ENCODE assay signal across 30 cellular contexts in the genomic region with DNA sequence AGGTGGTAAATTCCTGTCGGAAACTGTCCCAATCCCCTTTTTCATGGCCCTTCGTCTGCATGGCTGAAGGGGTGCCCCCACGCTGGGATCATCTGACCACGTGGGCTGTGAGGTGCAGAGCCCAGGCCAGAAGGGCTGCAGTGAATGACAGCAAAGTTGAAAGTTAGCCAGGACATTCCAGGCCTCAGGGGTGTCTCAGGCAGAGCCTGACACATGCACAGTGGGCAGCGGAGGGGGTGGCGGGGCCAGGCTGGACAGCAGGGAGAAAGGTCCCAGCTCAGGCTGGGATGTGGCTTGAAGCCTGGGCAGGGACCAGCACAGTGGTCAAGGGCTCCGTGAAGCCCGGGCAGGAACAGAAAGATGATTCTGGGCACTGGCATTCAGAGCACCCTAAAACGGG. TPM values are rescaled to one million over a fixed set of nuclear protein-coding genes. Genes with fewer than 3 reads are reported as not detected.
DNase-seq lines count a peak whose midpoint lies in the region; ATAC-seq, FAIRE-seq and TF ChIP-seq lines count a peak whose summit lies in the region.
"Had no signal": no experiment of that assay in that cellular context is flagged by ENCODE, and none has a peak within 500 bp of the region (broad histone marks: within the 10 kb centered on the region; RNA-seq: fewer than 3 reads in every experiment).

No MANE protein-coding gene starts in this region.

- H3K4me3 ChIP-seq in right cardiac atrium (ENCODE audit: low read length) (no peak overlapping the region), right atrium auricular region (no peak overlapping the region), HepG2 (replicated peaks in 1 of 3; ENCODE audit: insufficient read depth in 1 of 3, low read depth in 2 of 3, low read length in 3 of 3) (no peak overlapping the region)
- H3K4me3 ChIP-seq: BLaER1, GM12878 had no signal

- intact Hi-C loops in Right ventricle myocardium superior (cut with DNase I): no loop called here
- intact Hi-C loops in right cardiac atrium (cut with DNase I): no loop called here
- intact Hi-C loops in left ventricle myocardium superior (cut with micrococcal nuclease): no loop called here
- intact Hi-C loops in HepG2 (cut with micrococcal nuclease; ENCODE audit: unreplicated experiment): no loop called here

- POLR2A ChIA-PET in HepG2 (lab: Yijun Ruan, JAX): no interaction called here

- H3K9ac ChIP-seq in HepG2 (ENCODE audit: insufficient read depth, low read depth, low read length): no peak overlapping the region
- H3K9ac ChIP-seq: BLaER1 had no signal

- H3K4me1 ChIP-seq in right cardiac atrium (ENCODE audit: control insufficient read depth, insufficient read depth, low read length) (no peaks in the 10 kb centered on the region), right atrium auricular region (no peaks in the 10 kb centered on the region), HepG2 (ENCODE audit: insufficient read depth, low read length) (no peaks in the 10 kb centered on the region)
- H3K4me1 ChIP-seq: BE2C had no signal

- no peaks in the 10 kb centered on the region for H3K79me2 ChIP-seq in HepG2 (ENCODE audit: insufficient read depth, low read length)

- H3K27ac ChIP-seq in right cardiac atrium (ENCODE audit: low read length): no peak overlapping the region
- no peak overlapping the region for H3K27ac ChIP-seq in right atrium auricular region
- H3K27ac ChIP-seq in HepG2 (ENCODE audit: extremely low read length, insufficient read depth, low read length): no peak overlapping the region
- H3K27ac ChIP-seq: BLaER1 had no signal

- no peaks in the 10 kb centered on the region for H3K9me3 ChIP-seq in right cardiac atrium (ENCODE audit: control insufficient read depth, low read length)
- no peaks in the 10 kb centered on the region for H3K9me3 ChIP-seq in right atrium auricular region
- no peaks in the 10 kb centered on the region for H3K9me3 ChIP-seq in HepG2 (ENCODE audit: low read length)
- H3K9me3 ChIP-seq: BE2C, BLaER1 had no signal

- FAIRE-seq in HepG2 (lab: Jason Lieb, UNC): no peak
- FAIRE-seq: A204.1, GM12878, GM12892, GM18507 had no signal

- TF ChIP-seq POLR2A in HepG2 (IDR thresholded peaks at IDR 0.05; ENCODE audit: insufficient read depth in 1 of 2, low read depth in 2 of 2, low read length in 2 of 2): no peak

- TF ChIP-seq CTCF in right atrium auricular region (IDR thresholded peaks at IDR 0.05) (no peak), HepG2 (CRISPR knock-in tag; IDR thresholded peaks at IDR 0.05) (no peak)

- H3K4me2 ChIP-seq in HepG2 (ENCODE audit: low read depth, low read length): no peak overlapping the region
- H3K4me2 ChIP-seq: BLaER1 had no signal

- H4K20me1 ChIP-seq in HepG2 (ENCODE audit: insufficient read depth, low read length): 0 out of 2 replicates have a peak, but pooled peaks cover 2% of the 10 kb centered on the region
- H4K20me1 ChIP-seq: BLaER1 had no signal

- TF ChIP-seq EP300 in HepG2 (IDR thresholded peaks at IDR 0.05; ENCODE audit: low read depth in 2 of 2, low read length in 2 of 2) (no peak), HepG2 (CRISPR knock-in tag; IDR thresholded peaks at IDR 0.05; ENCODE audit: borderline replicate concordance) (no peak)

- in situ Hi-C loops in HepG2 (cut with HindIII; ENCODE audit: extremely low pct_ligation_motif_present, low pct_unique_long_range_greater_than_20kb): no loop called here

- CTCF ChIA-PET in HepG2 (lab: Yijun Ruan, JAX; ENCODE audit: low intra/inter-chr PET ratio, low total read pairs): no interaction called here

- H3K27me3 ChIP-seq in right cardiac atrium (ENCODE audit: control insufficient read depth, insufficient read depth): no peaks in the 10 kb centered on the region
- H3K27me3 ChIP-seq in right atrium auricular region: no peaks in the 10 kb centered on the region
- H3K27me3 ChIP-seq in HepG2 (ENCODE audit: control insufficient read depth in 1 of 2, insufficient read depth in 2 of 2, low read length in 2 of 2): peaks cover 2 to 17% of the 10 kb centered on the region in 2 experiments; a peak in 3 of 5 replicates
- H3K27me3 ChIP-seq: BE2C, BLaER1 had no signal

- no peak overlapping the region for H2AFZ ChIP-seq in HepG2 (ENCODE audit: low read length)

- DNase-seq in Right ventricle myocardium superior: no peak
- DNase-seq in right cardiac atrium: no peak
- no peak for DNase-seq in left ventricle myocardium superior
- no peak for DNase-seq in right atrium auricular region (ENCODE audit: low spot score)
- DNase-seq in midbrain (lab: John Stamatoyannopoulos, UW): peak; percentile 8
- no peak for DNase-seq in HepG2 (ENCODE audit: low spot score)
- DNase-seq: 8988T; ACHN; BE2C; C1 segment of cervical spinal cord; CD4-positive, alpha-beta memory T cell; CD4-positive, CD25-positive, alpha-beta regulatory T cell; CD8-positive, alpha-beta memory T cell; COR-L47; DMS 273 treated with DMSO at 0.1 percent for 48 hours; DMS153; DMS53; DMS79; DND-41; EL; GDM1 had no signal

- WGBS in right cardiac atrium: 62% methylated on average over 9 of the region's 9 CpGs
- 5% methylated on average over 7 of the region's 9 CpGs for WGBS in HepG2 (ENCODE audit: low lambda C conversion rate)

- no peaks in the 10 kb centered on the region for H3K36me3 ChIP-seq in right atrium auricular region
- H3K36me3 ChIP-seq in HepG2 (replicated peaks in 1 of 2; ENCODE audit: control insufficient read depth in 1 of 2, insufficient read depth in 2 of 2, low read length in 2 of 2): no peaks in the 10 kb centered on the region
- H3K36me3 ChIP-seq: BE2C, BLaER1 had no signal

- TF ChIP-seq RAD21 in HepG2 (CRISPR knock-in tag; IDR thresholded peaks at IDR 0.05): no peak

- no TSS peak for BruUV-seq in HepG2 (replicated peaks; lab: Mats Ljungman, UMichigan)

- ATAC-seq in Right ventricle myocardium superior (ENCODE audit: poor library complexity) (peak; percentile 47), right cardiac atrium (no peak), left ventricle myocardium superior (peak; percentile 70), HG03139 (IDR thresholded peaks at IDR 0.05; ENCODE audit: unreplicated experiment) (no peak), HepG2 (no peak)
- ATAC-seq: GM12878 had no signal

TF ChIP-seq in HepG2, 621 proteins besides CTCF, POLR2A, EP300 and RAD21 (continues in another document):
- TF ChIP-seq SIX1 (CRISPR knock-in tag; IDR thresholded peaks at IDR 0.05; ENCODE audit: borderline replicate concordance) (no peak), ZNF672 (CRISPR knock-in tag; IDR thresholded peaks at IDR 0.05) (no peak), ZNF282 (IDR thresholded peaks at IDR 0.05; ENCODE audit: partially characterized antibody) (no peak), CCDC6 (CRISPR knock-in tag; IDR thresholded peaks at IDR 0.05) (no peak), POLR2AphosphoS2 (IDR thresholded peaks at IDR 0.05; ENCODE audit: low read depth, low read length) (no peak), ZNF10 (CRISPR knock-in tag; IDR thresholded peaks at IDR 0.05; ENCODE audit: borderline replicate concordance, low read depth) (no peak), ZNF224 (CRISPR knock-in tag; IDR thresholded peaks at IDR 0.05) (no peak)
- TF ChIP-seq, protein P1, sequence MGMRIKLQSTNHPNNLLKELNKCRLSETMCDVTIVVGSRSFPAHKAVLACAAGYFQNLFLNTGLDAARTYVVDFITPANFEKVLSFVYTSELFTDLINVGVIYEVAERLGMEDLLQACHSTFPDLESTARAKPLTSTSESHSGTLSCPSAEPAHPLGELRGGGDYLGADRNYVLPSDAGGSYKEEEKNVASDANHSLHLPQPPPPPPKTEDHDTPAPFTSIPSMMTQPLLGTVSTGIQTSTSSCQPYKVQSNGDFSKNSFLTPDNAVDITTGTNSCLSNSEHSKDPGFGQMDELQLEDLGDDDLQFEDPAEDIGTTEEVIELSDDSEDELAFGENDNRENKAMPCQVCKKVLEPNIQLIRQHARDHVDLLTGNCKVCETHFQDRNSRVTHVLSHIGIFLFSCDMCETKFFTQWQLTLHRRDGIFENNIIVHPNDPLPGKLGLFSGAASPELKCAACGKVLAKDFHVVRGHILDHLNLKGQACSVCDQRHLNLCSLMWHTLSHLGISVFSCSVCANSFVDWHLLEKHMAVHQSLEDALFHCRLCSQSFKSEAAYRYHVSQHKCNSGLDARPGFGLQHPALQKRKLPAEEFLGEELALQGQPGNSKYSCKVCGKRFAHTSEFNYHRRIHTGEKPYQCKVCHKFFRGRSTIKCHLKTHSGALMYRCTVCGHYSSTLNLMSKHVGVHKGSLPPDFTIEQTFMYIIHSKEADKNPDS (CRISPR knock-in tag; IDR thresholded peaks at IDR 0.05): no peak
- TF ChIP-seq, protein P2, sequence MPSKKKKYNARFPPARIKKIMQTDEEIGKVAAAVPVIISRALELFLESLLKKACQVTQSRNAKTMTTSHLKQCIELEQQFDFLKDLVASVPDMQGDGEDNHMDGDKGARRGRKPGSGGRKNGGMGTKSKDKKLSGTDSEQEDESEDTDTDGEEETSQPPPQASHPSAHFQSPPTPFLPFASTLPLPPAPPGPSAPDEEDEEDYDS (CRISPR knock-in tag; IDR thresholded peaks at IDR 0.05): no peak

RNA-seq across cellular contexts. Expression of a gene that starts 49.6 kb away (rescaled TPM):
- total RNA-seq in Right ventricle myocardium superior (0.91 TPM), right cardiac atrium (1 to 10 TPM in 3 of 4 donors, under 1 TPM in 1; 0.95 to 1.8 (median 1.6) TPM), left ventricle myocardium superior (0.62 TPM), right atrium auricular region (under 1 TPM; 0.30 to 0.55 TPM), HepG2 (2016; rRNA removed; fragmentation: Illumina TruSeq; extraction: Trizol) (not detected in 2 replicates)
- polyA plus RNA-seq in right cardiac atrium (1.6 TPM), HepG2 (2011; rRNA removed) (not detected in 2 replicates)
- total RNA-seq in HepG2 (2016; cell fraction: cytosol; rRNA removed; fragmentation: Illumina TruSeq; extraction: Trizol; ENCODE audit: low read depth): not detected in 2 replicates
- total RNA-seq in HepG2 (2016; cell fraction: insoluble cytoplasmic fraction; rRNA removed; fragmentation: Illumina TruSeq; extraction: Trizol): not detected in 2 replicates
- not detected in 2 replicates for total RNA-seq in HepG2 (2016; cell fraction: membrane; rRNA removed; fragmentation: Illumina TruSeq; extraction: Trizol)
- not detected in 2 replicates for total RNA-seq in HepG2 (2016; cell fraction: nucleus; rRNA removed; fragmentation: Illumina TruSeq; extraction: Trizol)
- not detected in 2 replicates for polyA plus RNA-seq in HepG2 (2011; cell fraction: cytosol; rRNA removed)
- not detected in 2 replicates for polyA plus RNA-seq in HepG2 (2011; cell fraction: nucleus; rRNA removed)
- not detected in 2 replicates for polyA plus RNA-seq in HepG2 (2012)
- not detected in 2 replicates for polyA plus RNA-seq in HepG2 (2016; cell fraction: cytosol; fragmentation: Illumina TruSeq; extraction: Trizol; ENCODE audit: low read depth)
- not detected in 2 replicates for polyA plus RNA-seq in HepG2 (2016; cell fraction: insoluble cytoplasmic fraction; fragmentation: Illumina TruSeq; extraction: Trizol; ENCODE audit: low read depth)
- polyA plus RNA-seq in HepG2 (2016; cell fraction: membrane; fragmentation: Illumina TruSeq; extraction: Trizol; ENCODE audit: low read depth): not detected in 2 replicates
- polyA plus RNA-seq in HepG2 (2016; cell fraction: nucleus; fragmentation: Illumina TruSeq; extraction: Trizol; ENCODE audit: insufficient read depth, low read depth): not detected in 2 replicates
- not detected in 2 replicates for polyA minus RNA-seq in HepG2 (2011; rRNA and poly(A)+ RNA removed; ENCODE audit: low replicate concordance)
- polyA minus RNA-seq in HepG2 (2011; cell fraction: cytosol; rRNA and poly(A)+ RNA removed): not detected in 2 replicates
- polyA minus RNA-seq in HepG2 (2011; cell fraction: nucleus; rRNA and poly(A)+ RNA removed): not detected in 2 replicates
- total RNA-seq: CD4-positive, alpha-beta memory T cell; CD4-positive, CD25-positive, alpha-beta regulatory T cell; CD8-positive, alpha-beta memory T cell; G401; GM12878 had no signal
- polyA plus RNA-seq: AG04450; CD14-positive monocyte; CD4-positive, alpha-beta memory T cell; CD4-positive, CD25-positive, alpha-beta regulatory T cell; CD8-positive, alpha-beta memory T cell; GM12878 had no signal

Comparison
In these comparisons a context has a peak if more than half of its experiments do, and no peak if none do; other contexts are left out.
1. ATAC-seq: peak in Right ventricle myocardium superior (single experiment) and left ventricle myocardium superior (single experiment); none in right cardiac atrium (0 of 2), HG03139 (single experiment) and HepG2 (single experiment).